In genomic region chr4:128597515-128597914, GRCh38 we compare ENCODE assay signal across 24 cellular contexts.
"Had no signal": no experiment of that assay in that cellular context is flagged by ENCODE, and none has a peak within 500 bp of the region (broad histone marks: within the 10 kb centered on the region; RNA-seq: fewer than 3 reads in every experiment).

No MANE protein-coding gene starts in this region.

- H3K27me3 ChIP-seq: brain microvascular endothelial cell had no signal

- H3K27ac Mint-ChIP-seq: activated CD8-positive, alpha-beta memory T cell treated with anti-CD3 and anti-CD28 coated beads, Interleukin-2, amount 10 ng/mL, durations not matched to agents 7 days and 5 days; activated CD8-positive, alpha-beta T cell treated with anti-CD3 and anti-CD28 coated beads, Interleukin-2, amount 10 ng/mL, durations not matched to agents 7 days and 5 days; activated naive CD4-positive, alpha-beta T cell treated with anti-CD3 and anti-CD28 coated beads, Interleukin-2, amount 10 ng/mL, durations not matched to agents 7 days and 5 days; activated naive CD8-positive, alpha-beta T cell treated with anti-CD3 and anti-CD28 coated beads for 36 hours; activated T-helper 17 cell treated with anti-CD3 and anti-CD28 coated beads, Interleukin-2, amount 50 U/mL, for 72 hours had no signal

- H3K27me3 Mint-ChIP-seq: activated naive CD4-positive, alpha-beta T cell treated with anti-CD3 and anti-CD28 coated beads, Interleukin-2, amount 10 ng/mL, durations not matched to agents 7 days and 5 days; activated naive CD8-positive, alpha-beta T cell treated with anti-CD3 and anti-CD28 coated beads for 36 hours had no signal

- H3K36me3 ChIP-seq: brain microvascular endothelial cell, cardiac muscle cell, WERI-Rb-1 had no signal

- ATAC-seq: activated CD8-positive, alpha-beta memory T cell treated with anti-CD3 and anti-CD28 coated beads, Interleukin-2, amount 10 ng/mL, durations not matched to agents 7 days and 5 days; activated CD8-positive, alpha-beta T cell treated with anti-CD3 and anti-CD28 coated beads, Interleukin-2, amount 10 ng/mL, durations not matched to agents 7 days and 5 days; activated T-cell treated with anti-CD3 and anti-CD28 coated beads, Interleukin-2, amount 50 U/mL, for 4 hours; activated T-helper 17 cell treated with anti-CD3 and anti-CD28 coated beads, Interleukin-2, amount 50 U/mL, for 72 hours; Right ventricle myocardium inferior had no signal

- DNase-seq: activated CD4-positive, alpha-beta T cell treated with anti-CD3 and anti-CD28 coated beads for 4 hours; activated CD4-positive, alpha-beta T cell treated with anti-CD3 and anti-CD28 coated beads, Interleukin-2, amount 50 U/mL, for 4 hours; activated CD8-positive, alpha-beta memory T cell treated with anti-CD3 and anti-CD28 coated beads, Interleukin-2, amount 10 ng/mL, durations not matched to agents 7 days and 5 days; activated CD8-positive, alpha-beta T cell treated with anti-CD3 and anti-CD28 coated beads, Interleukin-2, amount 10 ng/mL, durations not matched to agents 7 days and 5 days; activated gamma-delta T cell; activated naive CD4-positive, alpha-beta T cell treated with anti-CD3 and anti-CD28 coated beads, Interleukin-2, amount 10 ng/mL, durations not matched to agents 7 days and 5 days; activated naive CD8-positive, alpha-beta T cell treated with anti-CD3 and anti-CD28 coated beads for 36 hours; activated T-cell treated with anti-CD3 and anti-CD28 coated beads, Interleukin-2, amount 50 U/mL, for 4 hours; brain microvascular endothelial cell; Kasumi-1; KBM-7; NCI-H1417; NCI-H2029; NCI-H2107; NCI-H2171 treated with DMSO at 0.1 percent for 48 hours; NCI-H226; NCI-H82; RPMI8226; T-helper 1 cell; WERI-Rb-1 had no signal

- H3K4me3 ChIP-seq: cardiac muscle cell, SK-N-MC had no signal

- H3K27ac ChIP-seq: brain microvascular endothelial cell, cardiac muscle cell, SK-N-MC, WERI-Rb-1 had no signal

- H3K36me3 Mint-ChIP-seq: activated CD8-positive, alpha-beta memory T cell treated with anti-CD3 and anti-CD28 coated beads, Interleukin-2, amount 10 ng/mL, durations not matched to agents 7 days and 5 days; activated naive CD4-positive, alpha-beta T cell treated with anti-CD3 and anti-CD28 coated beads, Interleukin-2, amount 10 ng/mL, durations not matched to agents 7 days and 5 days; activated naive CD8-positive, alpha-beta T cell treated with anti-CD3 and anti-CD28 coated beads for 36 hours had no signal

- H3K4me1 Mint-ChIP-seq: activated CD8-positive, alpha-beta memory T cell treated with anti-CD3 and anti-CD28 coated beads, Interleukin-2, amount 10 ng/mL, durations not matched to agents 7 days and 5 days; activated naive CD4-positive, alpha-beta T cell treated with anti-CD3 and anti-CD28 coated beads, Interleukin-2, amount 10 ng/mL, durations not matched to agents 7 days and 5 days; activated naive CD8-positive, alpha-beta T cell treated with anti-CD3 and anti-CD28 coated beads for 36 hours had no signal

- H3K4me3 Mint-ChIP-seq: activated CD8-positive, alpha-beta memory T cell treated with anti-CD3 and anti-CD28 coated beads, Interleukin-2, amount 10 ng/mL, durations not matched to agents 7 days and 5 days; activated CD8-positive, alpha-beta T cell treated with anti-CD3 and anti-CD28 coated beads, Interleukin-2, amount 10 ng/mL, durations not matched to agents 7 days and 5 days; activated naive CD4-positive, alpha-beta T cell treated with anti-CD3 and anti-CD28 coated beads, Interleukin-2, amount 10 ng/mL, durations not matched to agents 7 days and 5 days; activated naive CD8-positive, alpha-beta T cell treated with anti-CD3 and anti-CD28 coated beads for 36 hours; activated T-cell treated with anti-CD3 and anti-CD28 coated beads, Interleukin-2, amount 50 U/mL, for 4 hours; activated T-helper 17 cell treated with anti-CD3 and anti-CD28 coated beads, Interleukin-2, amount 50 U/mL, for 72 hours had no signal
